In the genomic region with DNA sequence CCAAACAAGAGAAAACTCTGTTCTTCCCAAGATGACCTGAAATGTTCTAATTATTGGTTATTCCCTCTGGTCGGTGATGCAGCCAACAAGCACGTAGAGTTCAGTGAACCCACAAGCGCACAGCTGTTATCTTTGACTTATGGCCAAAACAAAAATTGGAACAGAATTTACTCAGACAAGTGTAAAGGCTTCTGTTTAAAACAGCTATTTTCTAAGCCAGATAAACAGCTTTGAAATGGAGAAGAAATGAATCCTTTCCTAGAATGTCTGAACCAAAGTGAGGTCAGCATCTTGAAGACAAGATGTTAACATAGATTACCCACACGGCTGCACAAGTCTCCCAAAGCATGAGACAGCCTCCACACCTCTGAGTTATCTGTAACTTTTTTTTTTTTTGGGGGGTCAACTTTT, we compare ENCODE assay signal across 1 cellular context.
TF ChIP-seq lines count a peak whose summit lies in the region.

No MANE protein-coding gene starts in this region.

TF ChIP-seq in K562, 482 proteins besides CTCF, POLR2A, EP300 and RAD21 (continued from another document and continues in another):
- TF ChIP-seq, protein P1, sequence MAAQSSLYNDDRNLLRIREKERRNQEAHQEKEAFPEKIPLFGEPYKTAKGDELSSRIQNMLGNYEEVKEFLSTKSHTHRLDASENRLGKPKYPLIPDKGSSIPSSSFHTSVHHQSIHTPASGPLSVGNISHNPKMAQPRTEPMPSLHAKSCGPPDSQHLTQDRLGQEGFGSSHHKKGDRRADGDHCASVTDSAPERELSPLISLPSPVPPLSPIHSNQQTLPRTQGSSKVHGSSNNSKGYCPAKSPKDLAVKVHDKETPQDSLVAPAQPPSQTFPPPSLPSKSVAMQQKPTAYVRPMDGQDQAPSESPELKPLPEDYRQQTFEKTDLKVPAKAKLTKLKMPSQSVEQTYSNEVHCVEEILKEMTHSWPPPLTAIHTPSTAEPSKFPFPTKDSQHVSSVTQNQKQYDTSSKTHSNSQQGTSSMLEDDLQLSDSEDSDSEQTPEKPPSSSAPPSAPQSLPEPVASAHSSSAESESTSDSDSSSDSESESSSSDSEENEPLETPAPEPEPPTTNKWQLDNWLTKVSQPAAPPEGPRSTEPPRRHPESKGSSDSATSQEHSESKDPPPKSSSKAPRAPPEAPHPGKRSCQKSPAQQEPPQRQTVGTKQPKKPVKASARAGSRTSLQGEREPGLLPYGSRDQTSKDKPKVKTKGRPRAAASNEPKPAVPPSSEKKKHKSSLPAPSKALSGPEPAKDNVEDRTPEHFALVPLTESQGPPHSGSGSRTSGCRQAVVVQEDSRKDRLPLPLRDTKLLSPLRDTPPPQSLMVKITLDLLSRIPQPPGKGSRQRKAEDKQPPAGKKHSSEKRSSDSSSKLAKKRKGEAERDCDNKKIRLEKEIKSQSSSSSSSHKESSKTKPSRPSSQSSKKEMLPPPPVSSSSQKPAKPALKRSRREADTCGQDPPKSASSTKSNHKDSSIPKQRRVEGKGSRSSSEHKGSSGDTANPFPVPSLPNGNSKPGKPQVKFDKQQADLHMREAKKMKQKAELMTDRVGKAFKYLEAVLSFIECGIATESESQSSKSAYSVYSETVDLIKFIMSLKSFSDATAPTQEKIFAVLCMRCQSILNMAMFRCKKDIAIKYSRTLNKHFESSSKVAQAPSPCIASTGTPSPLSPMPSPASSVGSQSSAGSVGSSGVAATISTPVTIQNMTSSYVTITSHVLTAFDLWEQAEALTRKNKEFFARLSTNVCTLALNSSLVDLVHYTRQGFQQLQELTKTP (IDR thresholded peaks at IDR 0.05; ENCODE audit: low read depth in 1 of 2, partially characterized antibody in 2 of 2) = no peak
- TF ChIP-seq SMARCA4 (IDR thresholded peaks at IDR 0.05) (peak; percentile 82), PTRF (tag; IDR thresholded peaks at IDR 0.05) (no peak), ARHGAP35 (IDR thresholded peaks at IDR 0.05; ENCODE audit: partially characterized antibody) (no peak), NFE2 (IDR thresholded peaks at IDR 0.05; ENCODE audit: low read depth) (peak; percentile 58; the same call in 1 of the 2 replicates), STAT5B (CRISPR knock-in tag; IDR thresholded peaks at IDR 0.05) (no peak), ARID1B (IDR thresholded peaks at IDR 0.05) (peak; percentile 88), HDAC2 (IDR thresholded peaks at IDR 0.05) (0 out of 2 replicates have a peak, but pooled peaks have one; percentile 43), NR2C2 (CRISPR knock-in tag; IDR thresholded peaks at IDR 0.05) (no peak), NR2C2 (tag; IDR thresholded peaks at IDR 0.05) (0 out of 2 replicates have a peak, but pooled peaks have one; percentile 21), MYC (IDR thresholded peaks at IDR 0.05; ENCODE audit: low read depth, low read length) (peak; percentile 12; the same call in 1 of the 2 replicates), MYC (CRISPR knock-in tag; IDR thresholded peaks at IDR 0.05; ENCODE audit: borderline replicate concordance, low read depth) (no peak), SMARCE1 (IDR thresholded peaks at IDR 0.05) (peak; percentile 63; the same call in 1 of the 2 replicates), TCF3 (CRISPR knock-in tag; IDR thresholded peaks at IDR 0.05) (peak; percentile 34; the same call in 1 of the 2 replicates), MAFG (tag; conservative IDR thresholded peaks at IDR 0.05) (no peak), ZNF384 (IDR thresholded peaks at IDR 0.05; ENCODE audit: low read depth, low read length) (peak; percentile 74), TAL1 (IDR thresholded peaks at IDR 0.05) (peak; percentile 77), ZNF507 (tag; conservative IDR thresholded peaks at IDR 0.05) (no peak), KLF16 (IDR thresholded peaks at IDR 0.05) (0 out of 2 replicates have a peak, but pooled peaks have one; percentile 23), JUN (IDR thresholded peaks at IDR 0.05; ENCODE audit: borderline replicate concordance, low read depth, low read length) (no peak), JUN (CRISPR knock-in tag; IDR thresholded peaks at IDR 0.05; ENCODE audit: borderline replicate concordance) (no peak), PML (IDR thresholded peaks at IDR 0.05; ENCODE audit: low read length) (peak; percentile 52; the same call in 1 of the 2 replicates), GATA2 (CRISPR knock-in tag; IDR thresholded peaks at IDR 0.05) (0 out of 2 replicates have a peak, but pooled peaks have one; percentile 37), ELF4 (CRISPR knock-in tag; IDR thresholded peaks at IDR 0.05) (no peak), HEY1 (CRISPR knock-in tag; IDR thresholded peaks at IDR 0.05; ENCODE audit: borderline replicate concordance) (no peak), ZBTB8A (IDR thresholded peaks at IDR 0.05; ENCODE audit: partially characterized antibody) (no peak), SOX6 (IDR thresholded peaks at IDR 0.05) (peak; percentile 73), GTF2F1 (IDR thresholded peaks at IDR 0.05; ENCODE audit: low read depth, low read length) (no peak), SMARCC2 (IDR thresholded peaks at IDR 0.05; ENCODE audit: low read depth) (0 out of 2 replicates have a peak, but pooled peaks have one; percentile 35), CBFA2T2 (conservative IDR thresholded peaks at IDR 0.05) (peak; percentile 79), NCOR1 (IDR thresholded peaks at IDR 0.05) (peak; percentile 78), FOXK2 (conservative IDR thresholded peaks at IDR 0.05 in 1 of 2, IDR thresholded peaks at IDR 0.05 in 1 of 2; ENCODE audit: low read depth in 2 of 2) (peak in 1 of 2 experiments; percentile 27; a peak in 1 of 4 replicates), ZEB2 (IDR thresholded peaks at IDR 0.05) (no peak), ERF (CRISPR knock-in tag; IDR thresholded peaks at IDR 0.05) (no peak), DACH1 (IDR thresholded peaks at IDR 0.05; ENCODE audit: partially characterized antibody) (peak; percentile 7), ZNF57 (CRISPR knock-in tag; IDR thresholded peaks at IDR 0.05) (no peak)
- TF ChIP-seq, protein P2, sequence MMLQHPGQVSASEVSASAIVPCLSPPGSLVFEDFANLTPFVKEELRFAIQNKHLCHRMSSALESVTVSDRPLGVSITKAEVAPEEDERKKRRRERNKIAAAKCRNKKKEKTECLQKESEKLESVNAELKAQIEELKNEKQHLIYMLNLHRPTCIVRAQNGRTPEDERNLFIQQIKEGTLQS (IDR thresholded peaks at IDR 0.05) = peak; percentile 71
- TF ChIP-seq, protein P2 (CRISPR knock-in tag; conservative IDR thresholded peaks at IDR 0.05) = no peak
- TF ChIP-seq, protein P3, sequence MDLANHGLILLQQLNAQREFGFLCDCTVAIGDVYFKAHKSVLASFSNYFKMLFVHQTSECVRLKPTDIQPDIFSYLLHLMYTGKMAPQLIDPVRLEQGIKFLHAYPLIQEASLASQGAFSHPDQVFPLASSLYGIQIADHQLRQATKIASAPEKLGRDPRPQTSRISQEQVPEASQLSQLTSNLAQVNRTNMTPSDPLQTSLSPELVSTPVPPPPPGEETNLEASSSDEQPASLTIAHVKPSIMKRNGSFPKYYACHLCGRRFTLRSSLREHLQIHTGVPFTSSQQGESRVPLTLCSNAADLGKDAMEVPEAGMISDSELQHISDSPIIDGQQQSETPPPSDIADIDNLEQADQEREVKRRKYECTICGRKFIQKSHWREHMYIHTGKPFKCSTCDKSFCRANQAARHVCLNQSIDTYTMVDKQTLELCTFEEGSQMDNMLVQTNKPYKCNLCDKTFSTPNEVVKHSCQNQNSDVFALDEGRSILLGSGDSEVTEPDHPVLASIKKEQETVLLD (IDR thresholded peaks at IDR 0.05) = no peak
- TF ChIP-seq, protein P4, sequence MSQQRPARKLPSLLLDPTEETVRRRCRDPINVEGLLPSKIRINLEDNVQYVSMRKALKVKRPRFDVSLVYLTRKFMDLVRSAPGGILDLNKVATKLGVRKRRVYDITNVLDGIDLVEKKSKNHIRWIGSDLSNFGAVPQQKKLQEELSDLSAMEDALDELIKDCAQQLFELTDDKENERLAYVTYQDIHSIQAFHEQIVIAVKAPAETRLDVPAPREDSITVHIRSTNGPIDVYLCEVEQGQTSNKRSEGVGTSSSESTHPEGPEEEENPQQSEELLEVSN (IDR thresholded peaks at IDR 0.05; ENCODE audit: borderline replicate concordance in 1 of 2, extremely low read depth in 1 of 2, insufficient read depth in 1 of 2, insufficient read length in 1 of 2, low read depth in 1 of 2, low read length in 1 of 2, poor library complexity in 1 of 2, severe bottlenecking in 1 of 2) = no peak
- TF ChIP-seq, protein P5, sequence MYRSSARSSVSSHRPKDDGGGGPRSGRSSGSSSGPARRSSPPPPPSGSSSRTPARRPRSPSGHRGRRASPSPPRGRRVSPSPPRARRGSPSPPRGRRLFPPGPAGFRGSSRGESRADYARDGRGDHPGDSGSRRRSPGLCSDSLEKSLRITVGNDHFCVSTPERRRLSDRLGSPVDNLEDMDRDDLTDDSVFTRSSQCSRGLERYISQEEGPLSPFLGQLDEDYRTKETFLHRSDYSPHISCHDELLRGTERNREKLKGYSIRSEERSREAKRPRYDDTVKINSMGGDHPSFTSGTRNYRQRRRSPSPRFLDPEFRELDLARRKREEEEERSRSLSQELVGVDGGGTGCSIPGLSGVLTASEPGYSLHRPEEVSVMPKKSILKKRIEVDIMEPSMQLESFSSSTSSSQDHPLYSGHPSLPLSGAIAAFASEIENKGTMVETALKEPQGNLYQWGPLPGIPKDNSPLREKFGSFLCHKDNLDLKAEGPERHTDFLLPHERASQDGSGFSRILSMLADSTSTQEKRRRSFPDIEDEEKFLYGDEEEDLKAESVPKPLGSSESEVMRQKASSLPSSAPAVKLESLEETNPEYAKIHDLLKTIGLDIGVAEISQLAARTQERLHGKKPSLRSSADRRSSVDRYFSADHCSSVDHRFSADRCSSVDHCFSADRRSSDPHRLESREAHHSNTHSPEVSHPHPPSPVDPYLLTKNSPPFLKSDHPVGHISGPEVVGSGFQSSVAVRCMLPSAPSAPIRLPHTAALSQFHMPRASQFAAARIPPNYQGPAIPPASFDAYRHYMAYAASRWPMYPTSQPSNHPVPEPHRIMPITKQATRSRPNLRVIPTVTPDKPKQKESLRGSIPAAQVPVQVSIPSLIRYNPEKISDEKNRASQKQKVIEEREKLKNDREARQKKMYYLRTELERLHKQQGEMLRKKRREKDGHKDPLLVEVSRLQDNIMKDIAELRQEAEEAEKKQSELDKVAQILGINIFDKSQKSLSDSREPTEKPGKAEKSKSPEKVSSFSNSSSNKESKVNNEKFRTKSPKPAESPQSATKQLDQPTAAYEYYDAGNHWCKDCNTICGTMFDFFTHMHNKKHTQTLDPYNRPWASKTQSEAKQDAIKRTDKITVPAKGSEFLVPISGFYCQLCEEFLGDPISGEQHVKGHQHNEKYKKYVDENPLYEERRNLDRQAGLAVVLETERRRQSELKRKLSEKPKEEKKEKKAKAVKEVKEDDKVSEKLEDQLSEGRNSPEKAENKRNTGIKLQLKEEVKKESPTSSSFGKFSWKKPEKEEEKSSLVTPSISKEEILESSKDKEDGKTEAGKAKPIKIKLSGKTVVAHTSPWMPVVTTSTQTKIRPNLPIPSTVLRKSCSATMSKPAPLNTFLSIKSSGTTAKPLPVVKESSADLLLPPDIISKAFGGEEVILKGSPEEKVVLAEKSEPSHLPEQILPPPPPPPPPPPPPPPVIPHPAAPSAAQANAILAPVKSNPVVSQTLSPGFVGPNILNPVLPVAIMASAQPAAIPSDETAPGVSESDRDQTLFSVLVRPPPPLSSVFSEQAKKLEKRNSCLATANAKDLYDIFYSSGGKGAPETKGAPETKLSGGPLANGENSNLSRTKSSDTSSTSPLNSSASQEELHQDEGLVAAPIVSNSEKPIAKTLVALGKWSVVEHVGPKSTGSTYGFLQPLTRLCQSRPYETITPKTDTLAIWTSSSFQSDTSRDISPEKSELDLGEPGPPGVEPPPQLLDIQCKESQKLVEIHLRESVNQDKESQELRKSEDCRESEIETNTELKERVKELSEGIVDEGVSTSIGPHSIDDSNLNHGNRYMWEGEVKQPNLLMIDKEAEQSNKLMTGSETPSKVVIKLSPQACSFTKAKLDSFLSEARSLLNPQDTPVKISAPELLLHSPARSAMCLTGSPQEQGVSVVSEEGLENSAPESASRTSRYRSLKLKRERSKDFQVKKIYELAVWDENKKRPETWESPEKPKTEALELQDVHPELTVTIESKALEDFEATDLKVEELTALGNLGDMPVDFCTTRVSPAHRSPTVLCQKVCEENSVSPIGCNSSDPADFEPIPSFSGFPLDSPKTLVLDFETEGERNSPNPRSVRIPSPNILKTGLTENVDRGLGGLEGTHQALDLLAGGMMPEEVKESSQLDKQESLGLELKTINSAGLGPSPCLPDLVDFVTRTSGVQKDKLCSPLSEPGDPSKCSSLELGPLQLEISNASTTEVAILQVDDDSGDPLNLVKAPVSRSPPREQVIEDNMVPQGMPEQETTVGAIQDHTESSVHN (IDR thresholded peaks at IDR 0.05; ENCODE audit: borderline replicate concordance in 1 of 2, low read depth in 1 of 2) = peak in 1 of 2 experiments; percentile 29; a peak in 1 of 4 replicates
- TF ChIP-seq, protein P6, sequence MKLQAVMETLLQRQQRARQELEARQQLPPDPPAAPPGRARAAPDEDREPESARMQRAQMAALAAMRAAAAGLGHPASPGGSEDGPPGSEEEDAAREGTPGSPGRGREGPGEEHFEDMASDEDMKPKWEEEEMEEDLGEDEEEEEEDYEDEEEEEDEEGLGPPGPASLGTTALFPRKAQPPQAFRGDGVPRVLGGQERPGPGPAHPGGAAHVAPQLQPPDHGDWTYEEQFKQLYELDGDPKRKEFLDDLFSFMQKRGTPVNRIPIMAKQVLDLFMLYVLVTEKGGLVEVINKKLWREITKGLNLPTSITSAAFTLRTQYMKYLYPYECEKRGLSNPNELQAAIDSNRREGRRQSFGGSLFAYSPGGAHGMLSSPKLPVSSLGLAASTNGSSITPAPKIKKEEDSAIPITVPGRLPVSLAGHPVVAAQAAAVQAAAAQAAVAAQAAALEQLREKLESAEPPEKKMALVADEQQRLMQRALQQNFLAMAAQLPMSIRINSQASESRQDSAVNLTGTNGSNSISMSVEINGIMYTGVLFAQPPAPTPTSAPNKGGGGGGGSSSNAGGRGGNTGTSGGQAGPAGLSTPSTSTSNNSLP (IDR thresholded peaks at IDR 0.05; ENCODE audit: borderline replicate concordance, low read depth, low read length) = no peak
- TF ChIP-seq, protein P7, sequence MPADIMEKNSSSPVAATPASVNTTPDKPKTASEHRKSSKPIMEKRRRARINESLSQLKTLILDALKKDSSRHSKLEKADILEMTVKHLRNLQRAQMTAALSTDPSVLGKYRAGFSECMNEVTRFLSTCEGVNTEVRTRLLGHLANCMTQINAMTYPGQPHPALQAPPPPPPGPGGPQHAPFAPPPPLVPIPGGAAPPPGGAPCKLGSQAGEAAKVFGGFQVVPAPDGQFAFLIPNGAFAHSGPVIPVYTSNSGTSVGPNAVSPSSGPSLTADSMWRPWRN (IDR thresholded peaks at IDR 0.05; ENCODE audit: low read depth) = peak; percentile 53; the same call in 1 of the 2 replicates
